1 cellular context compared by ENCODE assay signal in genomic region chr6:162264581-162264980, GRCh38.
TF ChIP-seq lines count a peak whose summit lies in the region.

No MANE protein-coding gene starts in this region.

TF ChIP-seq in WTC11, 78 proteins besides CTCF, POLR2A, EP300 and RAD21 (continued from another document):
- TF ChIP-seq IRF2 (CRISPR knock-in tag; IDR thresholded peaks at IDR 0.05; ENCODE audit: borderline replicate concordance, low read depth) (no peak), OVOL2 (CRISPR knock-in tag; IDR thresholded peaks at IDR 0.05; ENCODE audit: borderline replicate concordance) (no peak), JAZF1 (CRISPR knock-in tag; IDR thresholded peaks at IDR 0.05) (no peak), ZNF423 (CRISPR knock-in tag; IDR thresholded peaks at IDR 0.05) (no peak), ZNF138 (CRISPR knock-in tag; conservative IDR thresholded peaks at IDR 0.05) (no peak), GABPB1 (CRISPR knock-in tag; IDR thresholded peaks at IDR 0.05) (no peak), ZNF317 (CRISPR knock-in tag; IDR thresholded peaks at IDR 0.05; ENCODE audit: borderline replicate concordance, low read depth) (no peak), ZNF219 (CRISPR knock-in tag; IDR thresholded peaks at IDR 0.05; ENCODE audit: borderline replicate concordance) (no peak)
